In genomic region chr10:79146611-79147130, GRCh38 we compare ENCODE assay signal across 9 cellular contexts.
DNase-seq lines count a peak whose midpoint lies in the region; ATAC-seq and TF ChIP-seq lines count a peak whose summit lies in the region.
"Had no signal": no experiment of that assay in that cellular context is flagged by ENCODE, and none has a peak within 500 bp of the region (broad histone marks: within the 10 kb centered on the region; RNA-seq: fewer than 3 reads in every experiment).

No MANE protein-coding gene starts in this region.

- CTCF ChIA-PET in GM10248 (lab: Yijun Ruan, JAX), result interaction anchor here (1.3 kb wide), 1 partner anchor 46 kb away, joined by 4 read pairs; no protein-coding TSS in a partner anchor

- H3K4me1 ChIP-seq in BLaER1, result peaks cover 100% of the 10 kb centered on the region
- peaks cover 11 to 100% (median 85%) of the 10 kb centered on the region in 3 donors for H3K4me1 ChIP-seq in gastroesophageal sphincter

- H3K36me3 ChIP-seq in BLaER1 (peaks cover 11% of the 10 kb centered on the region), gastroesophageal sphincter (peaks cover 0 to 19% of the 10 kb centered on the region in 2 donors)

- H3K9me3 ChIP-seq in BLaER1 (no peaks in the 10 kb centered on the region), T-helper 17 cell (ENCODE audit: control insufficient read depth, low read length, poor library complexity, severe bottlenecking) (no peaks in the 10 kb centered on the region), gastroesophageal sphincter (no peaks in the 10 kb centered on the region)

- no peak for DNase-seq in T-helper 17 cell
- DNase-seq in pons (ENCODE audit: low spot score), result peak; percentile 91
- DNase-seq in GM10248 (ENCODE audit: extremely low spot score), result no peak
- DNase-seq: erythroblast had no signal

- TF ChIP-seq CTCF in gastroesophageal sphincter (IDR thresholded peaks at IDR 0.05) (peak in 3 of 4 experiments; percentile 42 to 58 (median 46)), GM10248 (IDR thresholded peaks at IDR 0.05; ENCODE audit: control extremely low read depth, extremely low read depth, low read depth, missing control alignments) (no peak)

- H3K27me3 Mint-ChIP-seq in T-helper 17 cell, result no peaks in the 10 kb centered on the region

- no peak for TF ChIP-seq EP300 in gastroesophageal sphincter (IDR thresholded peaks at IDR 0.05)

- WGBS in gastroesophageal sphincter (ENCODE audit: low coverage in 1 of 2), 2 donors, result 17 to 33% methylated on average over 1 to 2 of the region's 13 CpGs

- H3K4me3 Mint-ChIP-seq in T-helper 17 cell, result peak overlapping the region; percentile 64

- peaks cover 51% of the 10 kb centered on the region for H3K4me1 Mint-ChIP-seq in T-helper 17 cell

- peak in 1 of 2 donors; percentile 14 for TF ChIP-seq POLR2A in gastroesophageal sphincter (IDR thresholded peaks at IDR 0.05)

- H3K27ac ChIP-seq in BLaER1, result peak overlapping the region; percentile 99
- H3K27ac ChIP-seq in gastroesophageal sphincter, result peak overlapping the region; percentile 43 to 92 (median 86)

- no peak for ATAC-seq in T-helper 17 cell
- ATAC-seq in gastroesophageal sphincter, result peak; percentile 59
- no peak for ATAC-seq in GM18858 (IDR thresholded peaks at IDR 0.05; ENCODE audit: unreplicated experiment)
- no peak for ATAC-seq in HG03520 (IDR thresholded peaks at IDR 0.05; ENCODE audit: unreplicated experiment)
- no peak for ATAC-seq in HG03439 (IDR thresholded peaks at IDR 0.05; ENCODE audit: unreplicated experiment)

- H4K20me1 ChIP-seq in BLaER1, result no peaks in the 10 kb centered on the region; the same call in 1 of the 2 replicates

- H3K4me3 ChIP-seq in BLaER1, result peak overlapping the region; percentile 40; the same call in 1 of the 2 replicates
- no peak overlapping the region for H3K4me3 ChIP-seq in gastroesophageal sphincter

- peak overlapping the region; percentile 83 for H3K27ac Mint-ChIP-seq in T-helper 17 cell

- peaks cover 6% of the 10 kb centered on the region for H3K36me3 Mint-ChIP-seq in T-helper 17 cell (ENCODE audit: low read depth)

- POLR2A ChIA-PET in GM10248 (lab: Yijun Ruan, JAX), result no interaction called here

- peak overlapping the region; percentile 88 for H3K4me2 ChIP-seq in BLaER1

- H3K9ac ChIP-seq in BLaER1, result peak overlapping the region; percentile 90

- H3K27me3 ChIP-seq in BLaER1 (no peaks in the 10 kb centered on the region), gastroesophageal sphincter (no peaks in the 10 kb centered on the region)
